In the genomic region with DNA sequence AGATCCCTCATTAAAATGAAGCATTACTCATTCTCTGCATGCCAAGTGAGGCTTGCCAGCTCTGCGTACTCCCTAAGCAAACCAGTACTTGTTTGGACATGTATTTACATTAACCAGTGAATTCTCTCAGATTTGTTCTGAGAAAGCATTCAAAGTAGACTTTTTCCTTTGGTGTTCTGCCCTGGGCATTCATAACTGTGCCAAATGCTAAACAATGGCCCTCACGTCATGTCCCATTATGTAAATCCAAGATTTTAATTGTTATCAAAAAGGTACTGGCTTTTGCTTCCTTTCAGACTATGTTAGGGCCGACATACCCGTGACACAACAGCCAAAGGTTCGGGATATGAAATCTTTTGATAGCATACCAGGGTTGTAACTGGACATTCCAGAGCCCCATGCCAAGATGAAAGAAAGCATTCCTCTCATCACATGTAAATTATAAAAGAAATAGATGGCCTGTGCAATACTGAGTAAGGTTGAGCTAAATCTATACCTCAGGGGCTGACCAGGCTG, we compare ENCODE assay signal across 19 cellular contexts.
DNase-seq lines count a peak whose midpoint lies in the region; ATAC-seq and TF ChIP-seq lines count a peak whose summit lies in the region.
"Had no signal": no experiment of that assay in that cellular context is flagged by ENCODE, and none has a peak within 500 bp of the region (broad histone marks: within the 10 kb centered on the region; RNA-seq: fewer than 3 reads in every experiment).

No MANE protein-coding gene starts in this region.

- WGBS in aorta, 2 donors, result 7 to 9% methylated on average over 5 of the region's 5 CpGs

- no peak for DNase-seq in left cardiac atrium
- DNase-seq in right atrium auricular region (ENCODE audit: low spot score), result no peak
- DNase-seq in choroid plexus epithelial cell (ENCODE audit: low read depth), result peak; percentile 32
- DNase-seq in glomerular endothelial cell (ENCODE audit: extremely low read depth, low read depth, low spot score), result peak; percentile 55
- no peak for DNase-seq in aorta
- no peak for DNase-seq in putamen (ENCODE audit: low spot score)
- DNase-seq in iPS-NIHi7 (ENCODE audit: extremely low spot score), result no peak
- DNase-seq in superior temporal gyrus (ENCODE audit: extremely low spot score), result no peak
- DNase-seq: activated CD4-positive, alpha-beta memory T cell treated with anti-CD3 and anti-CD28 coated beads, Interleukin-2, amount 10 ng/mL, durations not matched to agents 7 days and 5 days; activated T-cell treated with anti-CD3 and anti-CD28 coated beads, Interleukin-2, amount 50 U/mL, for 72 hours; amniotic stem cell; effector CD4-positive, alpha-beta T cell; GF-D8; heart left ventricle; HFFc6; NCI-H1105 treated with DMSO at 0.1 percent for 48 hours; stimulated activated CD4-positive, alpha-beta T cell treated with anti-CD3 and anti-CD28 coated beads, Interleukin-1b, Interleukin-23, amount 100 ng/mL, for 48 hours; T1000 had no signal

- H3K27ac ChIP-seq in right atrium auricular region (no peak overlapping the region), aorta (ENCODE audit: low read depth in 1 of 2, low read length in 2 of 2) (peak overlapping the region; percentile 5 to 28)

- H3K27me3 ChIP-seq in right atrium auricular region, result no peaks in the 10 kb centered on the region
- no peaks in the 10 kb centered on the region for H3K27me3 ChIP-seq in aorta (ENCODE audit: control insufficient read depth in 1 of 2, insufficient read depth in 2 of 2, low read length in 1 of 2)
- H3K27me3 ChIP-seq: heart left ventricle had no signal

- intact Hi-C loops in left cardiac atrium (cut with DNase I), result no loop called here
- intact Hi-C loops in aorta (cut with DNase I), result no loop called here

- H3K4me1 ChIP-seq in right atrium auricular region, result peaks cover 0 to 7% of the 10 kb centered on the region in 2 donors
- peaks cover 5 to 14% of the 10 kb centered on the region in 2 donors for H3K4me1 ChIP-seq in aorta (ENCODE audit: control insufficient read depth in 1 of 2, insufficient read depth in 2 of 2, low read length in 2 of 2)

- TF ChIP-seq CTCF in right atrium auricular region (IDR thresholded peaks at IDR 0.05) (no peak), choroid plexus epithelial cell (conservative IDR thresholded peaks at IDR 0.05; ENCODE audit: low read depth, low read length) (no peak)

- no peaks in the 10 kb centered on the region for H3K9me3 ChIP-seq in right atrium auricular region
- no peaks in the 10 kb centered on the region for H3K9me3 ChIP-seq in aorta (ENCODE audit: control insufficient read depth, low read length)
- H3K9me3 ChIP-seq: heart left ventricle, thoracic aorta had no signal

- H3K36me3 ChIP-seq in right atrium auricular region (no peaks in the 10 kb centered on the region), aorta (ENCODE audit: control insufficient read depth in 1 of 2, insufficient read depth in 2 of 2, low read length in 1 of 2) (no peaks in the 10 kb centered on the region)
- H3K36me3 ChIP-seq: heart left ventricle, thoracic aorta had no signal

- H3K4me3 ChIP-seq in right atrium auricular region (no peak overlapping the region), choroid plexus epithelial cell (ENCODE audit: low read depth, low read length) (no peak overlapping the region), aorta (ENCODE audit: low read length in 2 of 2) (no peak overlapping the region)
- H3K4me3 ChIP-seq: heart left ventricle, thoracic aorta had no signal

- ATAC-seq in left cardiac atrium (peak; percentile 53 to 55), aorta (ENCODE audit: low FRiP score) (no peak)
- ATAC-seq: activated T-cell treated with anti-CD3 and anti-CD28 coated beads, Interleukin-2, amount 50 U/mL, for 72 hours had no signal

Comparison
In these comparisons a context has a peak if more than half of its experiments do, and no peak if none do; other contexts are left out.
1. DNase-seq: peak in choroid plexus epithelial cell (single experiment) and glomerular endothelial cell (single experiment); none in left cardiac atrium (single experiment), right atrium auricular region (single experiment), aorta (0 of 2), putamen (single experiment), iPS-NIHi7 (single experiment) and superior temporal gyrus (single experiment).
2. H3K27ac ChIP-seq: peak in aorta (2 of 2); none in right atrium auricular region (0 of 2).